ENCODE assay signal across 8 cellular contexts in the genomic region with DNA sequence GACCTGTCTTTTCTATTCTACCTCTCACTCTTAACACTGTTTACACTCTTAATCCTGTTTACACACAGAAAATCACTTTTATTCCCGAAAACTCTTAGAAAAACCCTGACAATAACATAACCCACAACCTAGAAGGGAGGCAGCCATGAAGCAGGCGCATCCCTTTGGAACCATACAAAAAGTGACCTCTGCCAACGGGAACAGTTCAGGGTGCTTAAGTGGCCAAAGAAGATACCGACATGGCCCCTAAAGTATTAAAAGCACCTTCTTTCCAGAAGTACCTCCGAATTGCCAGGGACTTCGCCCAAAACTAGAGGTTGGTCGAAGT. TPM values are rescaled to one million over a fixed set of nuclear protein-coding genes. Genes with fewer than 3 reads are reported as not detected.
DNase-seq lines count a peak whose midpoint lies in the region; ATAC-seq lines count a peak whose summit lies in the region.

No MANE protein-coding gene starts in this region.

- intact Hi-C loops in Right ventricle myocardium superior (cut with DNase I) (no loop called here), Right ventricle myocardium inferior (cut with DNase I) (no loop called here)

- peak overlapping the region; percentile 99 for H3K4me3 Mint-ChIP-seq in activated naive CD8-positive, alpha-beta T cell treated with anti-CD3 and anti-CD28 coated beads, Interleukin-2, amount 10 ng/mL, durations not matched to agents 7 days and 5 days
- H3K4me3 Mint-ChIP-seq in immature natural killer cell = peak overlapping the region; percentile 95 to 98 (median 96)

- peak overlapping the region; percentile 88 for H3K27ac ChIP-seq in temporal lobe (ENCODE audit: low read depth, low read length)

- DNase-seq in Right ventricle myocardium superior (no peak), Right ventricle myocardium inferior (ENCODE audit: missing footprints) (no peak), immature natural killer cell (no peak), NCI-H2029 (lab: John Stamatoyannopoulos, UW) (no peak)
- DNase-seq in activated naive CD8-positive, alpha-beta T cell treated with anti-CD3 and anti-CD28 coated beads, Interleukin-2, amount 10 ng/mL, durations not matched to agents 7 days and 5 days = no peak
- no peak for DNase-seq in stimulated activated naive CD4-positive, alpha-beta T cell treated with Interleukin-2 at 50 U/mL for 16 hours (lab: John Stamatoyannopoulos, UW)

- POLR2A ChIA-PET in activated naive CD8-positive, alpha-beta T cell treated with anti-CD3 and anti-CD28 coated beads, Interleukin-2, amount 10 ng/mL, durations not matched to agents 7 days and 5 days (lab: Charles Lee) = no interaction called here

- no peaks in the 10 kb centered on the region for H3K27me3 Mint-ChIP-seq in activated naive CD8-positive, alpha-beta T cell treated with anti-CD3 and anti-CD28 coated beads, Interleukin-2, amount 10 ng/mL, durations not matched to agents 7 days and 5 days
- H3K27me3 Mint-ChIP-seq in immature natural killer cell (ENCODE audit: low read depth in 3 of 3) = peaks cover 8 to 12% (median 10%) of the 10 kb centered on the region in 3 donors

- H3K4me1 Mint-ChIP-seq in activated naive CD8-positive, alpha-beta T cell treated with anti-CD3 and anti-CD28 coated beads, Interleukin-2, amount 10 ng/mL, durations not matched to agents 7 days and 5 days = peaks cover 26% of the 10 kb centered on the region
- H3K4me1 Mint-ChIP-seq in immature natural killer cell = peaks cover 37 to 56% of the 10 kb centered on the region in 2 donors

- H3K9me3 Mint-ChIP-seq in activated naive CD8-positive, alpha-beta T cell treated with anti-CD3 and anti-CD28 coated beads, Interleukin-2, amount 10 ng/mL, durations not matched to agents 7 days and 5 days = no peaks in the 10 kb centered on the region
- H3K9me3 Mint-ChIP-seq in immature natural killer cell = no peaks in the 10 kb centered on the region

- ATAC-seq in Right ventricle myocardium superior (ENCODE audit: poor library complexity) (peak; percentile 34), Right ventricle myocardium inferior (no peak), HG03196 (IDR thresholded peaks at IDR 0.05; ENCODE audit: unreplicated experiment) (peak; percentile 7)
- peak; percentile 8 for ATAC-seq in activated naive CD8-positive, alpha-beta T cell treated with anti-CD3 and anti-CD28 coated beads, Interleukin-2, amount 10 ng/mL, durations not matched to agents 7 days and 5 days (ENCODE audit: low read depth)

- peaks cover 11% of the 10 kb centered on the region for H3K36me3 Mint-ChIP-seq in activated naive CD8-positive, alpha-beta T cell treated with anti-CD3 and anti-CD28 coated beads, Interleukin-2, amount 10 ng/mL, durations not matched to agents 7 days and 5 days
- peaks cover 0 to under 1% (median 0%) of the 10 kb centered on the region in 3 donors for H3K36me3 Mint-ChIP-seq in immature natural killer cell

- H3K27ac Mint-ChIP-seq in activated naive CD8-positive, alpha-beta T cell treated with anti-CD3 and anti-CD28 coated beads, Interleukin-2, amount 10 ng/mL, durations not matched to agents 7 days and 5 days = peak overlapping the region; percentile 98
- H3K27ac Mint-ChIP-seq in immature natural killer cell = peak overlapping the region; percentile 90 to 99 (median 96)

RNA-seq across cellular contexts. Expression of gene MMUT, which starts 0.5 kb away (rescaled TPM):
- total RNA-seq in Right ventricle myocardium superior (33.9 TPM), Right ventricle myocardium inferior (32.7 TPM), temporal lobe (25.8 TPM)
- 10 to 100 TPM; 13.2 to 14.6 TPM for total RNA-seq in activated naive CD8-positive, alpha-beta T cell treated with anti-CD3 and anti-CD28 coated beads, Interleukin-2, amount 10 ng/mL, durations not matched to agents 7 days and 5 days
- 1 to 10 TPM; 5.6 to 8.5 (median 8.2) TPM for polyA plus RNA-seq in immature natural killer cell

RNA-seq across cellular contexts. Expression of gene CENPQ, which starts 0.6 kb away (rescaled TPM):
- total RNA-seq in Right ventricle myocardium superior = 5.1 TPM
- total RNA-seq in Right ventricle myocardium inferior = 4.3 TPM
- 10 to 100 TPM; 14.4 to 14.5 TPM for total RNA-seq in activated naive CD8-positive, alpha-beta T cell treated with anti-CD3 and anti-CD28 coated beads, Interleukin-2, amount 10 ng/mL, durations not matched to agents 7 days and 5 days
- 1 to 10 TPM; 2.3 to 5.2 (median 2.3) TPM for polyA plus RNA-seq in immature natural killer cell
- total RNA-seq in temporal lobe = 5.2 TPM

RNA-seq across cellular contexts. Expression of gene GLYATL3, which starts 37.2 kb away (rescaled TPM):
- total RNA-seq in Right ventricle myocardium superior (not detected), Right ventricle myocardium inferior (not detected), temporal lobe (not detected)
- not detected for total RNA-seq in activated naive CD8-positive, alpha-beta T cell treated with anti-CD3 and anti-CD28 coated beads, Interleukin-2, amount 10 ng/mL, durations not matched to agents 7 days and 5 days
- polyA plus RNA-seq in immature natural killer cell = not detected
